In the genomic region with DNA sequence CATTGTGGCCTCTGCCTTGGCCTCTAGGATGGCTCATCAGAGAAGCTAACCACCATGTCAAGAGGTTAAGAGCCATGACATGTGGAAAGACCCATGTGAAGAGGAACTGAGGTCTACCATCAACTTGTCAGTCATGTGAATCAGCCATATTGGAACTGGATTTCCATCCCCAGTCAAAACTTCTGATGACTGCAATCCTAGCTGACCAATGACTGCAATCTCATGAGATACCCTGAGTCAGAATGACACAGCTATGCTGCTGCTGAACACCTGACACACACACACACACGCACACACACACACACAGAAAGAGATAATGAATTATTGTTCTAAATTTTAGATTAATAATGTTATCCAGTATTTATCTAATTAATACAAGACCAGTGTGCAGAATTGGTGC, we compare ENCODE assay signal across 14 cellular contexts.
DNase-seq lines count a peak whose midpoint lies in the region; ATAC-seq and TF ChIP-seq lines count a peak whose summit lies in the region.
"Had no signal": no experiment of that assay in that cellular context is flagged by ENCODE, and none has a peak within 500 bp of the region (broad histone marks: within the 10 kb centered on the region; RNA-seq: fewer than 3 reads in every experiment).

No MANE protein-coding gene starts in this region.

- no peak overlapping the region for H3K27ac Mint-ChIP-seq in activated T-helper 17 cell treated with anti-CD3 and anti-CD28 coated beads, Interleukin-2, amount 50 U/mL, for 72 hours
- H3K27ac Mint-ChIP-seq in type B pancreatic cell = no peak overlapping the region
- H3K27ac Mint-ChIP-seq: CD4-positive, alpha-beta T cell; GM23338; IgD-negative memory B cell had no signal

- no peak overlapping the region for H3K4me3 Mint-ChIP-seq in activated T-helper 17 cell treated with anti-CD3 and anti-CD28 coated beads, Interleukin-2, amount 50 U/mL, for 72 hours
- no peak overlapping the region for H3K4me3 Mint-ChIP-seq in type B pancreatic cell
- H3K4me3 Mint-ChIP-seq: CD4-positive, alpha-beta T cell; GM23338; IgD-negative memory B cell had no signal

- peak; percentile 43 for ATAC-seq in activated T-helper 17 cell treated with anti-CD3 and anti-CD28 coated beads, Interleukin-2, amount 50 U/mL, for 72 hours (replicated peaks)
- ATAC-seq: A549, GM23338, HepG2 had no signal

- no peaks in the 10 kb centered on the region for H3K36me3 Mint-ChIP-seq in activated T-helper 17 cell treated with anti-CD3 and anti-CD28 coated beads, Interleukin-2, amount 50 U/mL, for 72 hours (ENCODE audit: low read depth)
- no peaks in the 10 kb centered on the region for H3K36me3 Mint-ChIP-seq in type B pancreatic cell
- H3K36me3 Mint-ChIP-seq: IgD-negative memory B cell had no signal

- no peak for TF ChIP-seq CTCF in epithelial cell of esophagus (IDR thresholded peaks at IDR 0.05; ENCODE audit: insufficient read depth, low read depth, low read length, missing control alignments)
- no peak for TF ChIP-seq CTCF in type B pancreatic cell (conservative IDR thresholded peaks at IDR 0.05)

- no peak overlapping the region for H3K4me3 ChIP-seq in epithelial cell of esophagus (ENCODE audit: low read length)
- H3K4me3 ChIP-seq: A549, GM23338 had no signal

- H3K27me3 Mint-ChIP-seq in activated T-helper 17 cell treated with anti-CD3 and anti-CD28 coated beads, Interleukin-2, amount 50 U/mL, for 72 hours = no peaks in the 10 kb centered on the region
- no peaks in the 10 kb centered on the region for H3K27me3 Mint-ChIP-seq in type B pancreatic cell
- H3K27me3 Mint-ChIP-seq: IgD-negative memory B cell had no signal

- peak; percentile 50 for DNase-seq in epithelial cell of esophagus (ENCODE audit: low read depth)
- peak; percentile 3 for DNase-seq in islet precursor cell
- no peak for DNase-seq in UCSD-AML1 (lab: John Stamatoyannopoulos, UW; ENCODE audit: unreplicated experiment)
- DNase-seq in NCI-H2029 treated with DMSO at 0.1 percent for 48 hours (lab: John Stamatoyannopoulos, UW) = no peak
- no peak for DNase-seq in type B pancreatic cell (ENCODE audit: extremely low spot score, unreplicated experiment)
- DNase-seq: AML-193; Caco-2; CD4-positive, alpha-beta T cell; HCEC 1CT had no signal

- no peaks in the 10 kb centered on the region for H3K9me3 Mint-ChIP-seq in activated T-helper 17 cell treated with anti-CD3 and anti-CD28 coated beads, Interleukin-2, amount 50 U/mL, for 72 hours
- no peaks in the 10 kb centered on the region for H3K9me3 Mint-ChIP-seq in type B pancreatic cell
- H3K9me3 Mint-ChIP-seq: GM23338 had no signal

- no peaks in the 10 kb centered on the region for H3K4me1 Mint-ChIP-seq in activated T-helper 17 cell treated with anti-CD3 and anti-CD28 coated beads, Interleukin-2, amount 50 U/mL, for 72 hours
- H3K4me1 Mint-ChIP-seq in type B pancreatic cell (ENCODE audit: unreplicated experiment) = no peaks in the 10 kb centered on the region
- H3K4me1 Mint-ChIP-seq: GM23338 had no signal

Comparison
In these comparisons a context has a peak if more than half of its experiments do, and no peak if none do; other contexts are left out.
1. DNase-seq: peak in epithelial cell of esophagus (single experiment) and islet precursor cell (single experiment); none in UCSD-AML1 (single experiment), NCI-H2029 treated with DMSO at 0.1 percent for 48 hours (single experiment) and type B pancreatic cell (single experiment).